ENCODE assay signal across 12 cellular contexts in the genomic region with DNA sequence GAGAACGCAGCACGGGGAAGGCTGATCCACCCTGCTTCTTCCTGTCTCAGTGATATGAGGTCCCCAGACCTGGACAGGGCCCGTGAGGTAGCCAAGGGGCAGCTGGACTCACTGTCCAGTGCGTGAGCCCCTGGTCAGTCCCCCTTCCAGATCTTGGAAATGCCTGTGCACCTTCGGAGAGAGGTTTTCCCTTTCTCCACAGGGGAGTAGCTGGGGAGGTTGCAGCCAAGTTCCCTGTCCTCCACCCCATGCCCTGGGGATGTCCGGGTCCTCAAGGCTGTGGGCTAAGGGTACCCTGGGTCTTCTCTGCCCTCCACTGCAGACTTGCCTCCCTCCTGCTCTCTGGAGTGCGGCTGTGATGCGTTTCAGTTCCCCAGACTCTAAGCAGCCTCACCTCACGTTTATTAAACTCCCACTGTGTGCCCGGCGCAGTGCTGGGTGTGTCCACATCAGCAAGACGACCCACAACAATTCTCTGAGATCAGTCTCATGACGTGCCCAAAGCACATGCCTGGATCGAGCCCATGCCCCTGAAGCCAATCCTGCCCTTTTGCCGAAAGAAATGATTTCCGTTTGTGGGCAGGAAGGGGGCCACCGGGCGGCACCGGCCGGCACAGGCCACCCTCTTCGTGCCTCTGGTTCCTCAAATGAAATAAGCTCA.
"Had no signal": no experiment of that assay in that cellular context is flagged by ENCODE, and none has a peak within 500 bp of the region (broad histone marks: within the 10 kb centered on the region; RNA-seq: fewer than 3 reads in every experiment).

No MANE protein-coding gene starts in this region.

- H3K4me2 ChIP-seq: neural progenitor cell had no signal

- H3K9me3 Mint-ChIP-seq: activated CD8-positive, alpha-beta T cell treated with anti-CD3 and anti-CD28 coated beads for 36 hours; activated naive CD4-positive, alpha-beta T cell treated with anti-CD3 and anti-CD28 coated beads, Interleukin-2, amount 10 ng/mL, durations not matched to agents 7 days and 5 days; neural progenitor cell; stimulated activated naive B cell treated with anti-CD40 and anti-IgM and Interleukin-4, amounts not matched to agents 10 μg/mL and 1 μg/mL and 100 μg/mL, for 72 hours; type B pancreatic cell had no signal

- H3K9ac ChIP-seq: neural progenitor cell had no signal

- ATAC-seq: activated CD8-positive, alpha-beta T cell treated with anti-CD3 and anti-CD28 coated beads for 36 hours; stimulated activated naive B cell treated with anti-CD40 and anti-IgM and Interleukin-4, amounts not matched to agents 10 μg/mL and 1 μg/mL and 100 μg/mL, for 72 hours had no signal

- H3K27me3 ChIP-seq: neural progenitor cell, right atrium auricular region had no signal

- H3K27ac Mint-ChIP-seq: activated CD8-positive, alpha-beta T cell treated with anti-CD3 and anti-CD28 coated beads for 36 hours; activated naive CD4-positive, alpha-beta T cell treated with anti-CD3 and anti-CD28 coated beads, Interleukin-2, amount 10 ng/mL, durations not matched to agents 7 days and 5 days; stimulated activated naive B cell treated with anti-CD40 and anti-IgM and Interleukin-4, amounts not matched to agents 10 μg/mL and 1 μg/mL and 100 μg/mL, for 72 hours; type B pancreatic cell had no signal

- DNase-seq: activated CD8-positive, alpha-beta T cell treated with anti-CD3 and anti-CD28 coated beads for 36 hours; activated naive CD4-positive, alpha-beta T cell treated with anti-CD3 and anti-CD28 coated beads, Interleukin-2, amount 10 ng/mL, durations not matched to agents 7 days and 5 days; dermis blood vessel endothelial cell; mesenchymal stem cell; SJCRH30; stimulated activated CD4-positive, alpha-beta T cell treated with anti-CD3 and anti-CD28 coated beads, Interleukin-2, amount 100 ng/mL, for 24 hours; stimulated activated naive B cell treated with anti-CD40 and anti-IgM and Interleukin-4, amounts not matched to agents 10 μg/mL and 1 μg/mL and 100 μg/mL, for 72 hours; SW 1271 had no signal

- H3K27me3 Mint-ChIP-seq: activated CD8-positive, alpha-beta T cell treated with anti-CD3 and anti-CD28 coated beads for 36 hours had no signal

- H3K36me3 Mint-ChIP-seq: activated naive CD4-positive, alpha-beta T cell treated with anti-CD3 and anti-CD28 coated beads, Interleukin-2, amount 10 ng/mL, durations not matched to agents 7 days and 5 days; neural progenitor cell; stimulated activated naive B cell treated with anti-CD40 and anti-IgM and Interleukin-4, amounts not matched to agents 10 μg/mL and 1 μg/mL and 100 μg/mL, for 72 hours; type B pancreatic cell had no signal

- H3K9me3 ChIP-seq: esophagus muscularis mucosa, right atrium auricular region, SJCRH30 had no signal

- H3K4me1 ChIP-seq: SJCRH30 had no signal

- H2AFZ ChIP-seq: neural progenitor cell had no signal

- H3K4me3 Mint-ChIP-seq: activated CD8-positive, alpha-beta T cell treated with anti-CD3 and anti-CD28 coated beads for 36 hours; activated naive CD4-positive, alpha-beta T cell treated with anti-CD3 and anti-CD28 coated beads, Interleukin-2, amount 10 ng/mL, durations not matched to agents 7 days and 5 days; neural progenitor cell; stimulated activated naive B cell treated with anti-CD40 and anti-IgM and Interleukin-4, amounts not matched to agents 10 μg/mL and 1 μg/mL and 100 μg/mL, for 72 hours; type B pancreatic cell had no signal

- H3K27ac ChIP-seq: esophagus muscularis mucosa, neural progenitor cell, right atrium auricular region, SJCRH30 had no signal
